ENCODE assay signal across 8 cellular contexts in genomic region chr12:70242695-70243509, GRCh38. TPM values are rescaled to one million over a fixed set of nuclear protein-coding genes. Genes with fewer than 3 reads are reported as not detected.
A peak's percentile ranks its signal among the peaks of the same experiment; 100 is the strongest.
DNase-seq lines count a peak whose midpoint lies in the region; TF ChIP-seq lines count a peak whose summit lies in the region.

TSS of gene CNOT2 (plus strand) at chr12:70243433. CDS start at chr12:70278227, 34,794 bp downstream.

- DNase-seq in H9: peak; percentile 94
- DNase-seq in M059J (ENCODE audit: low read depth): peak; percentile 90
- peak; percentile 89 for DNase-seq in SIG-M5 (lab: John Stamatoyannopoulos, UW)
- DNase-seq in activated gamma-delta T cell (lab: John Stamatoyannopoulos, UW): peak; percentile 79
- DNase-seq in fibroblast of villous mesenchyme (ENCODE audit: low read depth): peak; percentile 94
- peak; percentile 91 for DNase-seq in neural crest cell (ENCODE audit: low read depth, low spot score)
- DNase-seq in stomach: peak; percentile 88

- H2BK120ac ChIP-seq in H9 (ENCODE audit: low read depth, low read length, poor library complexity, severe bottlenecking): peak within 1 kb of the TSS; percentile 78

- peaks cover 30% of the 10 kb centered on the region; the same call in 1 of the 2 replicates for H3K79me2 ChIP-seq in H9 (ENCODE audit: insufficient read depth, low read length)

- intact Hi-C loops in stomach (cut with DNase I; ENCODE audit: low total_unique reads): no loop called here

- H4K91ac ChIP-seq in H9 (ENCODE audit: insufficient read length, low read depth, low read length): no peak within 1 kb of the TSS

- no peak within 1 kb of the TSS for H3K23ac ChIP-seq in H9 (ENCODE audit: insufficient read length, low read depth, low read length)

- peak within 1 kb of the TSS; percentile 96 for H3K14ac ChIP-seq in H9 (ENCODE audit: insufficient read depth, low read length)

- peaks cover 4% of the 10 kb centered on the region; the same call in 1 of the 2 replicates for H3K36me3 ChIP-seq in ES-I3 (ENCODE audit: insufficient read depth, low read length)
- H3K36me3 ChIP-seq in stomach: peaks cover 12 to 32% (median 27%) of the 10 kb centered on the region in 4 donors

- H3K4ac ChIP-seq in H9 (ENCODE audit: low read depth, low read length): peak within 1 kb of the TSS; percentile 20; the same call in 1 of the 2 replicates

- H3K23me2 ChIP-seq in H9 (ENCODE audit: insufficient read length, low read depth, low read length, poor library complexity, severe bottlenecking): peaks cover 6% of the 10 kb centered on the region

- H3K9me3 ChIP-seq in ES-I3 (ENCODE audit: control insufficient read depth, insufficient read depth, low read length) (no peaks in the 10 kb centered on the region), H9 (ENCODE audit: control insufficient read depth, low read depth, low read length) (no peaks in the 10 kb centered on the region), stomach (no peaks in the 10 kb centered on the region)

- no peaks in the 10 kb centered on the region for H3K9me3 Mint-ChIP-seq in H9
- H3K9me3 Mint-ChIP-seq in neural crest cell: no peaks in the 10 kb centered on the region

- H3K56ac ChIP-seq in H9 (ENCODE audit: insufficient read length, low read depth, low read length): peak within 1 kb of the TSS; percentile 3

- peak in 1 of 4 donors; percentile 38 for TF ChIP-seq POLR2A in stomach (IDR thresholded peaks at IDR 0.05)

- no peak within 1 kb of the TSS for H2AK5ac ChIP-seq in H9 (ENCODE audit: insufficient read length, low read length)

- H3K4me1 Mint-ChIP-seq in H9 (peaks cover 31 to 45% of the 10 kb centered on the region in 2 experiments), neural crest cell (peaks cover 45% of the 10 kb centered on the region)

- H3K27me3 Mint-ChIP-seq in H9 (ENCODE audit: low read depth) (no peaks in the 10 kb centered on the region; the same call in 1 of the 2 replicates), neural crest cell (ENCODE audit: low read depth) (no peaks in the 10 kb centered on the region)

- no peak within 1 kb of the TSS for H2BK20ac ChIP-seq in H9 (ENCODE audit: low read depth, low read length, poor library complexity, severe bottlenecking)

- peak within 1 kb of the TSS; percentile 94 to 99 for H3K4me3 Mint-ChIP-seq in H9
- peak within 1 kb of the TSS; percentile 96 for H3K4me3 Mint-ChIP-seq in neural crest cell

- no peaks in the 10 kb centered on the region for H3K27me3 ChIP-seq in H9 (ENCODE audit: insufficient read depth, low read length)
- no peaks in the 10 kb centered on the region for H3K27me3 ChIP-seq in stomach

- H2BK12ac ChIP-seq in H9 (ENCODE audit: insufficient read length, low read depth, low read length): peak within 1 kb of the TSS; percentile 37

- peak within 1 kb of the TSS; percentile 95 for H3K18ac ChIP-seq in H9 (ENCODE audit: insufficient read length, low read depth, low read length)

- H3K27ac ChIP-seq in H9 (ENCODE audit: insufficient read length, low read depth, low read length) (peak within 1 kb of the TSS; percentile 86), stomach (peak within 1 kb of the TSS; percentile 95 to 98 (median 97))

- H2AFZ ChIP-seq in H9 (ENCODE audit: low read length): no peak within 1 kb of the TSS

- no peak for TF ChIP-seq CTCF in H9 (conservative IDR thresholded peaks at IDR 0.05)
- TF ChIP-seq CTCF in fibroblast of villous mesenchyme (IDR thresholded peaks at IDR 0.05; ENCODE audit: insufficient read depth, low read depth, low read length): no peak
- TF ChIP-seq CTCF in neural crest cell (conservative IDR thresholded peaks at IDR 0.05): no peak
- TF ChIP-seq CTCF in stomach (IDR thresholded peaks at IDR 0.05): no peak

- no peak within 1 kb of the TSS for H4K8ac ChIP-seq in H9 (replicated peaks; ENCODE audit: insufficient read length, low read depth, low read length)

- no peak within 1 kb of the TSS for H2BK15ac ChIP-seq in H9 (ENCODE audit: low read depth, low read length)

- no peak for TF ChIP-seq EP300 in stomach (IDR thresholded peaks at IDR 0.05)

- peak within 1 kb of the TSS; percentile 17 for H3T11ph ChIP-seq in H9 (ENCODE audit: low read length)

- no CpG with 5 or more reads among the region's 64 CpGs for WGBS in H9 (ENCODE audit: extremely low coverage, insufficient read length, low lambda C conversion rate)
- 0 to 1% (median 0%) methylated on average over 49 to 64 of the region's 64 CpGs for WGBS in stomach, 5 donors

- H3K4me2 ChIP-seq in H9 (ENCODE audit: insufficient read depth, insufficient read length, low read length): peak within 1 kb of the TSS; percentile 78

- H4K5ac ChIP-seq in H9 (ENCODE audit: insufficient read length, low read depth, low read length): no peak within 1 kb of the TSS

- H3K4me1 ChIP-seq in ES-I3 (ENCODE audit: insufficient read depth, low read length) (peaks cover 16% of the 10 kb centered on the region; the same call in 1 of the 2 replicates), H9 (ENCODE audit: insufficient read depth, low read length) (no peaks in the 10 kb centered on the region), stomach (peaks cover 21 to 55% (median 45%) of the 10 kb centered on the region in 4 donors)

- no peaks in the 10 kb centered on the region for H3K79me1 ChIP-seq in H9 (ENCODE audit: insufficient read depth, low read depth, low read length, poor library complexity, severe bottlenecking)

- H3K36me3 Mint-ChIP-seq in H9 (ENCODE audit: insufficient read depth in 1 of 3, low read depth in 3 of 3) (peaks cover 24 to 49% (median 45%) of the 10 kb centered on the region in 3 experiments), neural crest cell (ENCODE audit: low read depth) (peaks cover 8% of the 10 kb centered on the region)

- H2BK5ac ChIP-seq in H9 (ENCODE audit: insufficient read length, low read length): peak within 1 kb of the TSS; percentile 10

- peak within 1 kb of the TSS; percentile 99 to 100 (median 99) for H3K27ac Mint-ChIP-seq in H9
- peak within 1 kb of the TSS; percentile 99 for H3K27ac Mint-ChIP-seq in neural crest cell (ENCODE audit: unreplicated experiment)

- H4K20me1 ChIP-seq in H9 (ENCODE audit: control insufficient read depth, insufficient read depth, insufficient read length): no peaks in the 10 kb centered on the region

- H3K9ac ChIP-seq in ES-I3 (ENCODE audit: low read depth, low read length) (peak within 1 kb of the TSS; percentile 98), H9 (ENCODE audit: extremely low read depth, insufficient read length, low read length) (peak within 1 kb of the TSS; percentile 96)

- H3K4me3 ChIP-seq in fibroblast of villous mesenchyme (ENCODE audit: low read depth, low read length) (peak within 1 kb of the TSS; percentile 92), stomach (peak within 1 kb of the TSS; percentile 81 to 97 (median 95))

RNA-seq across cellular contexts. Expression of gene CNOT2, which starts in this region (rescaled TPM):
- total RNA-seq in H9 (2021) (78.8 and 82.9 TPM in 2 replicates), fibroblast of villous mesenchyme (119 and 186 TPM in 2 replicates), neural crest cell (79.4 and 86.9 TPM in 2 replicates), stomach (100 to 1,000 TPM in 3 of 5 donors, 10 to 100 TPM in 2; 18.0 to 237 (median 103) TPM)
- total RNA-seq in M059J (2014; rRNA removed; shearing (Covaris generic)): 99.8 and 152 TPM in 2 replicates
- polyA plus RNA-seq in stomach: 10 to 100 TPM; 22.4 to 31.3 (median 25.2) TPM

Comparison
In these comparisons a context has a peak if more than half of its experiments do, and no peak if none do; other contexts are left out.
1. Peak in every context shown above with its lines: DNase-seq, H3K4me3 ChIP-seq and H3K27ac ChIP-seq.